2 cellular contexts compared by ENCODE assay signal in genomic region chr3:46909535-46910161, GRCh38.
TF ChIP-seq lines count a peak whose summit lies in the region.

No MANE protein-coding gene starts in this region.

TF ChIP-seq in IMR-90, 13 proteins besides CTCF, POLR2A, EP300 and RAD21:
- TF ChIP-seq CHD1 (IDR thresholded peaks at IDR 0.05; ENCODE audit: low read depth, low read length) (no peak), USF2 (IDR thresholded peaks at IDR 0.05; ENCODE audit: low read depth, low read length) (peak; percentile 91), SMC3 (IDR thresholded peaks at IDR 0.05; ENCODE audit: low read depth, low read length) (peak; percentile 82), FOS (IDR thresholded peaks at IDR 0.05; ENCODE audit: low read depth, low read length) (no peak), MAZ (IDR thresholded peaks at IDR 0.05; ENCODE audit: borderline replicate concordance, low read depth, low read length) (peak; percentile 40; the same call in 1 of the 2 replicates), CEBPB (IDR thresholded peaks at IDR 0.05; ENCODE audit: low read depth, low read length) (0 out of 2 replicates have a peak, but pooled peaks have one; percentile 6), MXI1 (IDR thresholded peaks at IDR 0.05; ENCODE audit: borderline replicate concordance, low read depth, low read length) (peak; percentile 79)

TF ChIP-seq in neural cell, 6 proteins besides CTCF, POLR2A, EP300 and RAD21:
- no peak for TF ChIP-seq POLR2AphosphoS5 (IDR thresholded peaks at IDR 0.05)
- peak; percentile 82 for TF ChIP-seq SMC3 (conservative IDR thresholded peaks at IDR 0.05; ENCODE audit: poor library complexity)
